Comparison of ENCODE assay signal across 16 cellular contexts in the genomic region with DNA sequence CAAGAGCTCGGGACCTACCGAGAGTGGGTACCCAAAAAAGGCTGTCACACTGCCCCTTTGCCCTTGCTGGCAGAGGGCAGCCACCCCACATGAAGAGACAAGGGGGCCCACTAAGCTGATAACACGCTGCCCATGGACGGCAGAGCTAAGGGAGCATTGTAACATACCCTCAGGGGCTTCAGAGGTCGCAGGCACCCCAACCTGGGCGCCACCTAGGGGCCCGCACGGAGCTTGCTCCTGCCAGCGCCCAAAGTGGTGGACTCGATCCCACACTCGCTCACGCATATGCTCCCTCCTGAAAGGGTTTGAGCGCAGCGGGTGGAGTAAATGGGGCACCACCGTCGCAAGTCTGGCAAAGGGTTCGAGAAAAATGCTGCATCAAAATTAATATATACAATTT.
DNase-seq lines count a peak whose midpoint lies in the region; ATAC-seq and TF ChIP-seq lines count a peak whose summit lies in the region.
"Had no signal": no experiment of that assay in that cellular context is flagged by ENCODE, and none has a peak within 500 bp of the region (broad histone marks: within the 10 kb centered on the region; RNA-seq: fewer than 3 reads in every experiment).

No MANE protein-coding gene starts in this region.

- no peak overlapping the region for H3K27ac Mint-ChIP-seq in chondrocyte (ENCODE audit: unreplicated experiment)
- H3K27ac Mint-ChIP-seq: activated T-cell treated with anti-CD3 and anti-CD28 coated beads, Interleukin-2, amount 50 U/mL, for 24 hours; T-cell had no signal

- H3K9me3 Mint-ChIP-seq in chondrocyte (ENCODE audit: low read depth): no peaks in the 10 kb centered on the region
- H3K9me3 Mint-ChIP-seq: activated T-cell treated with anti-CD3 and anti-CD28 coated beads, Interleukin-2, amount 50 U/mL, for 24 hours had no signal

- H3K4me1 Mint-ChIP-seq in chondrocyte (ENCODE audit: low read depth): peaks cover 2% of the 10 kb centered on the region
- H3K4me1 Mint-ChIP-seq: T-cell had no signal

- H3K4me3 Mint-ChIP-seq in chondrocyte (ENCODE audit: unreplicated experiment): no peak overlapping the region
- H3K4me3 Mint-ChIP-seq: activated T-cell treated with anti-CD3 and anti-CD28 coated beads, Interleukin-2, amount 50 U/mL, for 24 hours; T-cell had no signal

- TF ChIP-seq POLR2A in testis (IDR thresholded peaks at IDR 0.05): no peak

- peak; percentile 8 for DNase-seq in activated naive CD4-positive, alpha-beta T cell treated with anti-CD3 and anti-CD28 coated beads, Interleukin-2, amount 50 U/mL, for 16 hours
- DNase-seq in activated naive CD4-positive, alpha-beta T cell (lab: John Stamatoyannopoulos, UW): no peak
- DNase-seq in chondrocyte (ENCODE audit: low spot score) (no peak), testis (no peak), DMS153 treated with DMSO at 0.1 percent for 48 hours (lab: John Stamatoyannopoulos, UW; ENCODE audit: unreplicated experiment) (no peak)
- no peak for DNase-seq in central memory CD4-positive, alpha-beta T cell
- DNase-seq: activated CD4-positive, alpha-beta T cell treated with anti-CD3 and anti-CD28 coated beads for 1 hour; activated T-cell treated with anti-CD3 and anti-CD28 coated beads, Interleukin-2, amount 50 U/mL, for 24 hours; midbrain; MM.1S; T-cell had no signal

- no peaks in the 10 kb centered on the region for H3K36me3 ChIP-seq in testis (ENCODE audit: low read depth, missing control alignments)
- H3K36me3 ChIP-seq: gastroesophageal sphincter, HAP-1, pancreas had no signal

- H3K27ac ChIP-seq in testis: no peak overlapping the region
- H3K27ac ChIP-seq: gastroesophageal sphincter, pancreas had no signal

- peaks cover 2% of the 10 kb centered on the region for H3K27me3 Mint-ChIP-seq in chondrocyte (ENCODE audit: low read depth)
- H3K27me3 Mint-ChIP-seq: activated T-cell treated with anti-CD3 and anti-CD28 coated beads, Interleukin-2, amount 50 U/mL, for 24 hours; T-cell had no signal

- peak; percentile 13; the same call in 1 of the 2 replicates for TF ChIP-seq CTCF in LNCAP (IDR thresholded peaks at IDR 0.05)
- TF ChIP-seq CTCF in chondrocyte (IDR thresholded peaks at IDR 0.05): peak; percentile 8
- TF ChIP-seq CTCF in testis (IDR thresholded peaks at IDR 0.05): no peak

- peak overlapping the region; percentile 9 to 21 for H3K4me3 ChIP-seq in testis
- H3K4me3 ChIP-seq: gastroesophageal sphincter, HAP-1, pancreas had no signal

- no peaks in the 10 kb centered on the region for H3K27me3 ChIP-seq in testis
- H3K27me3 ChIP-seq: gastroesophageal sphincter, pancreas had no signal

- no peak for ATAC-seq in GM18867 (IDR thresholded peaks at IDR 0.05; ENCODE audit: unreplicated experiment)
- ATAC-seq: gastroesophageal sphincter, pancreas, T-cell had no signal

- intact Hi-C loops in testis (cut with DNase I; ENCODE audit: low total_unique reads): no loop called here

- H3K9me3 ChIP-seq in testis: no peaks in the 10 kb centered on the region
- H3K9me3 ChIP-seq: gastroesophageal sphincter, HAP-1, pancreas had no signal

- no peaks in the 10 kb centered on the region for H3K4me1 ChIP-seq in testis
- H3K4me1 ChIP-seq: gastroesophageal sphincter, HAP-1, pancreas had no signal

- no peaks in the 10 kb centered on the region for H3K36me3 Mint-ChIP-seq in chondrocyte (ENCODE audit: low read depth)
- H3K36me3 Mint-ChIP-seq: T-cell had no signal

- 53 to 63% methylated on average over 17 of the region's 17 CpGs for WGBS in testis, 2 donors

Comparison
In these comparisons a context has a peak if more than half of its experiments do, and no peak if none do; other contexts are left out.
1. CTCF ChIP-seq: peak in LNCAP (single experiment) and chondrocyte (single experiment); none in testis (0 of 3).